ENCODE assay signal across 8 cellular contexts in the genomic region with DNA sequence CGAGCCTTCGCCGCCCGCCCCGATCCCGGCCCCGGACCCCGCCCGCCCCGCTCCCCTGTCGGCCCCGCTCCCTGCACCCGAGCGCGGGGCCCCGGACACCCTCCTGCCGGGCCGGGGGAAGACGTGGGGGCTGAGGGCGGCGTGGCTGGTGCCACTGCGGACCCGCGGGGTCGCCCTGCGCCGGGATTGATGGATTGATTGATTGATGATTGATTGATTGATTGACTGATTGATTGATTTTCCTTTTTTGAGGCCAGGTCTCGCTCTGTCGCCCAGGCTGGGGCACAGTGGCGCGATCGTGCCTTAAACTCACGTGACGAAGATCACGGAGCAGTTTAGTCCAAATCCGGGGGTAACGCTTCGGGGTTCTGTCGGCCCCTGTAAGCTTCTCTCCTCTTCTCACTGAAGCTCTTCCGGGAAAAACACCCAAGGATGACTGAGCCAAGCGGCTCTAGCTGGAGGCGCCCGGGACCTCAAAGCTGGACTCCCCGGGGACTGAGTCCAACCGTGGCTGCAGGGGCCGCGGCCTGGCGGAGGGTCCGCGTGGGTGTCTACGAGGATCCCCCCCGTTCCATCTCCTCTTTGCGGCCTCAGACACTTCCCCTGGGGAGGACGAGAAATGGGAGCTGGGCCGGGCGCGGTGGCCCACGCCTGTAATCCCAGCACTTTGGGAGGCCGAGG. TPM values are rescaled to one million over a fixed set of nuclear protein-coding genes. Genes with fewer than 3 reads are reported as not detected.
DNase-seq lines count a peak whose midpoint lies in the region; ATAC-seq and TF ChIP-seq lines count a peak whose summit lies in the region.

No MANE protein-coding gene starts in this region.

- H3K79me2 ChIP-seq in SK-N-SH (ENCODE audit: insufficient read depth), result no peaks in the 10 kb centered on the region

- H3K36me3 ChIP-seq in SK-N-SH (replicated peaks in 1 of 2; ENCODE audit: control insufficient read depth in 1 of 2, insufficient read depth in 2 of 2, low read length in 1 of 2) (no peaks in the 10 kb centered on the region), iPS-15b (ENCODE audit: control insufficient read depth, insufficient read depth, low read length) (no peaks in the 10 kb centered on the region)

- no peaks in the 10 kb centered on the region for H3K9me3 Mint-ChIP-seq in T-cell
- H3K9me3 Mint-ChIP-seq in stimulated activated naive CD8-positive, alpha-beta T cell treated with anti-CD3 and anti-CD28 coated beads, Interleukin-15, Interleukin-2, amounts not matched to agents 100 ng/mL and 50 ng/mL, for 24 hours, result no peaks in the 10 kb centered on the region

- H3K9me2 ChIP-seq in SK-N-SH, result no peaks in the 10 kb centered on the region

- DNase-seq in SK-N-SH, result no peak
- DNase-seq in T-cell, result no peak
- DNase-seq in putamen (ENCODE audit: low spot score), result no peak
- DNase-seq in hepatic stellate cell (ENCODE audit: low spot score), result no peak
- no peak for DNase-seq in cerebellar nuclear complex (lab: John Stamatoyannopoulos, UW)

- ATAC-seq in SK-N-SH treated with all-trans-retinoic acid at 6 μM for 48 hours, result no peak
- ATAC-seq in T-cell (replicated peaks in 1 of 4), result peak in 1 of 4 experiments; percentile 57

- H3K27me3 ChIP-seq in SK-N-SH (ENCODE audit: insufficient read depth) (peaks cover 48% of the 10 kb centered on the region), iPS-15b (ENCODE audit: control insufficient read depth, insufficient read depth, low read length) (peaks cover 55% of the 10 kb centered on the region)

- H3K4me3 ChIP-seq in SK-N-SH (ENCODE audit: low read depth in 2 of 2, low read length in 1 of 2) (peak overlapping the region in 1 of 2 experiments; percentile 38; a peak in 1 of 4 replicates), iPS-15b (ENCODE audit: low read depth, low read length) (peak overlapping the region; percentile 22)

- no peak for TF ChIP-seq RAD21 in SK-N-SH (IDR thresholded peaks at IDR 0.05; ENCODE audit: low read length)

- POLR2A ChIA-PET in SK-N-SH (lab: Yijun Ruan, JAX) (no interaction called here), T-cell (lab: Charles Lee) (interaction anchor here (0.6 kb wide), 3 partner anchors 110 to 1010 kb away, joined by 4 to 9 read pairs (median 4); no protein-coding TSS in a partner anchor)

- H3K27ac Mint-ChIP-seq in T-cell, result peak overlapping the region; percentile 55 to 63
- peak overlapping the region; percentile 83 for H3K27ac Mint-ChIP-seq in stimulated activated naive CD8-positive, alpha-beta T cell treated with anti-CD3 and anti-CD28 coated beads, Interleukin-15, Interleukin-2, amounts not matched to agents 100 ng/mL and 50 ng/mL, for 24 hours

- no peak overlapping the region for H3K9ac ChIP-seq in SK-N-SH
- H3K9ac ChIP-seq in iPS-15b (ENCODE audit: low read depth, low read length), result no peak overlapping the region

- WGBS in SK-N-SH (ENCODE audit: low lambda C conversion rate), result 44% methylated on average over 33 of the region's 59 CpGs

- H4K20me1 ChIP-seq in SK-N-SH (ENCODE audit: insufficient read depth), result no peaks in the 10 kb centered on the region

- H2AFZ ChIP-seq in SK-N-SH (ENCODE audit: low read depth), result no peak overlapping the region

- no peak for TF ChIP-seq CTCF in SK-N-SH (IDR thresholded peaks at IDR 0.05)

- H3K4me1 ChIP-seq in SK-N-SH (ENCODE audit: control insufficient read depth in 1 of 2, insufficient read depth in 2 of 2, low read depth in 1 of 2, low read length in 1 of 2) (peaks cover 0 to 4% of the 10 kb centered on the region in 2 experiments; a peak in 1 of 4 replicates), iPS-15b (ENCODE audit: control insufficient read depth, insufficient read depth, low read length) (no peaks in the 10 kb centered on the region)

- TF ChIP-seq EP300 in SK-N-SH (IDR thresholded peaks at IDR 0.05; ENCODE audit: borderline replicate concordance in 1 of 2, low read depth in 1 of 2, low read length in 1 of 2), result no peak

- CTCF ChIA-PET in SK-N-SH (lab: Yijun Ruan, JAX) (interaction anchor here (0.6 to 1.2 kb wide), 2 partner anchors 11 to 61 kb away, joined by 3 to 4 read pairs; no protein-coding TSS in a partner anchor), T-cell (lab: Charles Lee) (interaction anchor here in 1 of 2 donors (0.6 to 0.7 kb wide), 2 partner anchors 108 to 1556 kb away, joined by 3 read pairs; no protein-coding TSS in a partner anchor)

- peak overlapping the region; percentile 77 to 92 (median 87) for H3K4me3 Mint-ChIP-seq in T-cell
- peak overlapping the region; percentile 85 for H3K4me3 Mint-ChIP-seq in stimulated activated naive CD8-positive, alpha-beta T cell treated with anti-CD3 and anti-CD28 coated beads, Interleukin-15, Interleukin-2, amounts not matched to agents 100 ng/mL and 50 ng/mL, for 24 hours

- peaks cover 13 to 21% (median 15%) of the 10 kb centered on the region in 3 donors for H3K4me1 Mint-ChIP-seq in T-cell
- H3K4me1 Mint-ChIP-seq in stimulated activated naive CD8-positive, alpha-beta T cell treated with anti-CD3 and anti-CD28 coated beads, Interleukin-15, Interleukin-2, amounts not matched to agents 100 ng/mL and 50 ng/mL, for 24 hours (ENCODE audit: low read depth), result peaks cover 18% of the 10 kb centered on the region

- no peaks in the 10 kb centered on the region for H3K36me3 Mint-ChIP-seq in T-cell
- H3K36me3 Mint-ChIP-seq in stimulated activated naive CD8-positive, alpha-beta T cell treated with anti-CD3 and anti-CD28 coated beads, Interleukin-15, Interleukin-2, amounts not matched to agents 100 ng/mL and 50 ng/mL, for 24 hours (ENCODE audit: low read depth), result no peaks in the 10 kb centered on the region

- no peak overlapping the region for H3K27ac ChIP-seq in SK-N-SH (ENCODE audit: low read depth in 2 of 2, low read length in 1 of 2)

- H3K4me2 ChIP-seq in SK-N-SH, result no peak overlapping the region

- H3K27me3 Mint-ChIP-seq in T-cell, result peaks cover 45 to 55% of the 10 kb centered on the region in 2 donors
- peaks cover 48% of the 10 kb centered on the region for H3K27me3 Mint-ChIP-seq in stimulated activated naive CD8-positive, alpha-beta T cell treated with anti-CD3 and anti-CD28 coated beads, Interleukin-15, Interleukin-2, amounts not matched to agents 100 ng/mL and 50 ng/mL, for 24 hours

- no peaks in the 10 kb centered on the region for H3F3A ChIP-seq in SK-N-SH (replicated peaks; ENCODE audit: insufficient read depth)

- no peaks in the 10 kb centered on the region for H3K9me3 ChIP-seq in SK-N-SH
- H3K9me3 ChIP-seq in iPS-15b (ENCODE audit: control insufficient read depth, insufficient read depth, low read length), result no peaks in the 10 kb centered on the region

TF ChIP-seq in SK-N-SH, 30 proteins besides CTCF, POLR2A, EP300 and RAD21:
- TF ChIP-seq PBX3 (IDR thresholded peaks at IDR 0.05) (0 out of 2 replicates have a peak, but pooled peaks have one; percentile 19), POLR2AphosphoS5 (IDR thresholded peaks at IDR 0.05; ENCODE audit: low read depth, low read length) (no peak)

TF ChIP-seq in SK-N-SH treated with all-trans-retinoic acid at 6 μM for 48 hours, 23 proteins besides CTCF, POLR2A, EP300 and RAD21:
- TF ChIP-seq ZFP30 (CRISPR knock-in tag; IDR thresholded peaks at IDR 0.05), result no peak
- TF ChIP-seq ZNF70 (CRISPR knock-in tag; IDR thresholded peaks at IDR 0.05), result no peak
- no peak for TF ChIP-seq SNAI2 (CRISPR knock-in tag; IDR thresholded peaks at IDR 0.05)
- TF ChIP-seq ZNF8 (CRISPR knock-in tag; IDR thresholded peaks at IDR 0.05), result no peak
TF ChIP-seq in SK-N-SH treated with all-trans-retinoic acid at 6 μM for 48 hours: peak in this region for 0.

RNA-seq across cellular contexts. Expression of gene BHLHA9, which starts 40.2 kb away (rescaled TPM):
- not detected in 2 replicates for polyA plus RNA-seq in SK-N-SH (2012; rRNA removed)
- not detected in 2 replicates for polyA plus RNA-seq in SK-N-SH (2012; cell fraction: cytosol; rRNA removed)
- polyA plus RNA-seq in SK-N-SH (2012; cell fraction: nucleus; rRNA removed), result not detected in 2 replicates
- not detected for total RNA-seq in T-cell

RNA-seq across cellular contexts. Expression of gene TRARG1, which starts 49.4 kb away (rescaled TPM):
- polyA plus RNA-seq in SK-N-SH (2012; rRNA removed), result not detected in 2 replicates
- not detected in 2 replicates for polyA plus RNA-seq in SK-N-SH (2012; cell fraction: cytosol; rRNA removed)
- not detected in 2 replicates for polyA plus RNA-seq in SK-N-SH (2012; cell fraction: nucleus; rRNA removed)
- not detected for total RNA-seq in T-cell

RNA-seq across cellular contexts. Expression of gene ABR, which starts 50.2 kb away (rescaled TPM):
- 86.1 and 117 TPM in 2 replicates for polyA plus RNA-seq in SK-N-SH (2012; rRNA removed)
- 49.2 and 63.6 TPM in 2 replicates for polyA plus RNA-seq in SK-N-SH (2012; cell fraction: cytosol; rRNA removed)
- 122 and 173 TPM in 2 replicates for polyA plus RNA-seq in SK-N-SH (2012; cell fraction: nucleus; rRNA removed)
- total RNA-seq in T-cell, result 100 to 1,000 TPM in 4 of 5 donors, 10 to 100 TPM in 1; 89.4 to 165 (median 125) TPM
